ENCODE assay signal across 1 cellular context in the genomic region with DNA sequence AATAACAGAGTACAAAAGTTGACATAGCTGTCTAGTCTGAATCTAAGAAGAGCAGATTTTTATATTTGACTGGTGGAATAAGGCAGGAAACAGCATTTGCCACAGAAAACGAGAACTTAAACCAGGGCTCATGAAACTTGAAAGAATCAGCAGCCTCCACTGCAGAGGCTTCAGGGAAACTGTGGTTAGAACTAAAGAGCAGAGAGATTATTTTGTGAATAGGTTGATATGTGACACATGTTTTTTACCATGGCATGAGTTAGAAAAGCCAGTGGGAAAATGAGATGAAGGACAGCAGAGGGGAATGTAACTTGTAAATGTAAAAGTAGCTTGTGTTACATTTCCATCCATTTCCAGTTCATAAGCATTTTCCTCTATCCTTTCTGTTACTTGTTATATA.
TF ChIP-seq lines count a peak whose summit lies in the region.

No MANE protein-coding gene starts in this region.

TF ChIP-seq in GM23338, 12 proteins besides CTCF, POLR2A, EP300 and RAD21 (continued from another document):
- TF ChIP-seq, protein P1, sequence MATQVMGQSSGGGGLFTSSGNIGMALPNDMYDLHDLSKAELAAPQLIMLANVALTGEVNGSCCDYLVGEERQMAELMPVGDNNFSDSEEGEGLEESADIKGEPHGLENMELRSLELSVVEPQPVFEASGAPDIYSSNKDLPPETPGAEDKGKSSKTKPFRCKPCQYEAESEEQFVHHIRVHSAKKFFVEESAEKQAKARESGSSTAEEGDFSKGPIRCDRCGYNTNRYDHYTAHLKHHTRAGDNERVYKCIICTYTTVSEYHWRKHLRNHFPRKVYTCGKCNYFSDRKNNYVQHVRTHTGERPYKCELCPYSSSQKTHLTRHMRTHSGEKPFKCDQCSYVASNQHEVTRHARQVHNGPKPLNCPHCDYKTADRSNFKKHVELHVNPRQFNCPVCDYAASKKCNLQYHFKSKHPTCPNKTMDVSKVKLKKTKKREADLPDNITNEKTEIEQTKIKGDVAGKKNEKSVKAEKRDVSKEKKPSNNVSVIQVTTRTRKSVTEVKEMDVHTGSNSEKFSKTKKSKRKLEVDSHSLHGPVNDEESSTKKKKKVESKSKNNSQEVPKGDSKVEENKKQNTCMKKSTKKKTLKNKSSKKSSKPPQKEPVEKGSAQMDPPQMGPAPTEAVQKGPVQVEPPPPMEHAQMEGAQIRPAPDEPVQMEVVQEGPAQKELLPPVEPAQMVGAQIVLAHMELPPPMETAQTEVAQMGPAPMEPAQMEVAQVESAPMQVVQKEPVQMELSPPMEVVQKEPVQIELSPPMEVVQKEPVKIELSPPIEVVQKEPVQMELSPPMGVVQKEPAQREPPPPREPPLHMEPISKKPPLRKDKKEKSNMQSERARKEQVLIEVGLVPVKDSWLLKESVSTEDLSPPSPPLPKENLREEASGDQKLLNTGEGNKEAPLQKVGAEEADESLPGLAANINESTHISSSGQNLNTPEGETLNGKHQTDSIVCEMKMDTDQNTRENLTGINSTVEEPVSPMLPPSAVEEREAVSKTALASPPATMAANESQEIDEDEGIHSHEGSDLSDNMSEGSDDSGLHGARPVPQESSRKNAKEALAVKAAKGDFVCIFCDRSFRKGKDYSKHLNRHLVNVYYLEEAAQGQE (IDR thresholded peaks at IDR 0.05; ENCODE audit: unreplicated experiment): no peak
- TF ChIP-seq EZH2phosphoT487 (IDR thresholded peaks at IDR 0.05; ENCODE audit: unreplicated experiment): no peak
